Comparison of ENCODE assay signal across 23 cellular contexts in genomic region chr15:25287823-25288222, GRCh38.
"Had no signal": no experiment of that assay in that cellular context is flagged by ENCODE, and none has a peak within 500 bp of the region (broad histone marks: within the 10 kb centered on the region; RNA-seq: fewer than 3 reads in every experiment).

No MANE protein-coding gene starts in this region.

- ATAC-seq: natural killer cell; psoas muscle; right cardiac atrium; right lobe of liver; stimulated activated effector memory CD8-positive, alpha-beta T cell treated with anti-CD3 and anti-CD28 coated beads, Interleukin-12 subunit alpha, Interleukin-12 subunit beta, amount 100 ng/mL, for 72 hours; stimulated activated naive B cell treated with anti-CD40 and anti-IgM and Interleukin-4, amounts not matched to agents 10 μg/mL and 1 μg/mL and 100 μg/mL, for 72 hours; upper lobe of right lung had no signal

- H3K36me3 ChIP-seq: ovary, right lobe of liver, sigmoid colon, stomach, thoracic aorta, thyroid gland, tibial nerve, upper lobe of right lung, uterus had no signal

- DNase-seq: natural killer cell; occipital lobe; ovary; psoas muscle; right cardiac atrium; right lobe of liver; sigmoid colon; small intestine; stimulated activated CD4-positive, alpha-beta T cell treated with anti-CD3 and anti-CD28 coated beads, Interleukin-15, amount 100 ng/mL, for 24 hours; stimulated activated CD4-positive, alpha-beta T cell treated with anti-CD3 and anti-CD28 coated beads, Interleukin-2, amount 100 ng/mL, for 24 hours; stimulated activated CD4-positive, alpha-beta T cell treated with anti-CD3 and anti-CD28 coated beads, Interleukin-2, amount 100 ng/mL, for 48 hours; stimulated activated CD4-positive, alpha-beta T cell treated with anti-CD3 and anti-CD28 coated beads, Interleukin-4, amount 100 ng/mL, for 24 hours; stimulated activated naive B cell treated with anti-CD40 and anti-IgM and Interleukin-4, amounts not matched to agents 10 μg/mL and 1 μg/mL and 100 μg/mL, for 72 hours; stimulated activated naive CD4-positive, alpha-beta T cell treated with Interleukin-2 at 50 U/mL for 16 hours; stomach; thyroid gland; upper lobe of right lung; uterus had no signal

- H3K9me3 ChIP-seq: ovary, thyroid gland, upper lobe of right lung, uterus had no signal

- H3K27me3 ChIP-seq: neural progenitor cell, ovary, right lobe of liver, sigmoid colon, stomach, thyroid gland, tibial nerve, upper lobe of right lung, uterus had no signal

- H3K9ac ChIP-seq: neural progenitor cell, parathyroid adenoma had no signal

- H3K79me2 ChIP-seq: parathyroid adenoma had no signal

- H3K4me2 ChIP-seq: neural progenitor cell had no signal

- H3K27ac ChIP-seq: neural progenitor cell, ovary, parathyroid adenoma, psoas muscle, right lobe of liver, sigmoid colon, stomach, thoracic aorta, thyroid gland, tibial nerve, upper lobe of right lung, uterus had no signal

- H3K4me1 ChIP-seq: neural progenitor cell, parathyroid adenoma, psoas muscle, right lobe of liver, sigmoid colon, stomach, thyroid gland, tibial nerve, upper lobe of right lung, uterus had no signal

- H2AFZ ChIP-seq: neural progenitor cell, parathyroid adenoma had no signal

- H3K4me3 ChIP-seq: neural progenitor cell, ovary, psoas muscle, right lobe of liver, sigmoid colon, stomach, thoracic aorta, thyroid gland, tibial nerve, upper lobe of right lung, uterus had no signal
